33 cellular contexts compared by ENCODE assay signal in genomic region chr6:44896701-44897100, GRCh38.
"Had no signal": no experiment of that assay in that cellular context is flagged by ENCODE, and none has a peak within 500 bp of the region (broad histone marks: within the 10 kb centered on the region; RNA-seq: fewer than 3 reads in every experiment).

No MANE protein-coding gene starts in this region.

- H3K4me3 ChIP-seq: adrenal gland, body of pancreas, breast epithelium, SJCRH30 had no signal

- H3K27ac ChIP-seq: adrenal gland, body of pancreas, breast epithelium, KMS-11, SJCRH30, VCaP had no signal

- H3K4me1 ChIP-seq: body of pancreas, breast epithelium had no signal

- H3K9me3 ChIP-seq: adrenal gland, body of pancreas had no signal

- DNase-seq: activated B cell treated with CpG ODN at 0.5 μM for 24 hours; activated CD4-positive, alpha-beta memory T cell treated with anti-CD3 and anti-CD28 coated beads for 36 hours; activated CD4-positive, alpha-beta T cell treated with anti-CD3 and anti-CD28 coated beads for 4 hours; activated CD4-positive, alpha-beta T cell treated with anti-CD3 and anti-CD28 coated beads, Interleukin-2, amount 50 U/mL, for 1 hour; activated CD4-positive, CD25-positive, alpha-beta regulatory T cell treated with anti-CD3 and anti-CD28 coated beads, Interleukin-2, amount 50 U/mL, for 72 hours; activated CD8-positive, alpha-beta memory T cell treated with anti-CD3 and anti-CD28 coated beads, Interleukin-2, amount 50 U/mL, for 4 hours; activated gamma-delta T cell treated with Interleukin-2 at 50 U/mL for 16 hours; activated naive CD4-positive, alpha-beta T cell treated with anti-CD3 and anti-CD28 coated beads for 36 hours; activated T-cell treated with anti-CD3 and anti-CD28 coated beads for 4 hours; activated T-cell treated with anti-CD3 and anti-CD28 coated beads, Interleukin-2, amount 50 U/mL, for 4 hours; body of pancreas; cerebellar nuclear complex; NCI-H1092 treated with DMSO at 0.1 percent for 48 hours; NCI-H1417 treated with DMSO at 0.1 percent for 48 hours; NCI-H187 treated with DMSO at 0.1 percent for 48 hours; NCI-H2081 treated with DMSO at 0.1 percent for 48 hours; NCI-H226; NCI-H446 treated with DMSO at 0.1 percent for 48 hours; NCI-H524; NCI-H69; NK-92 treated with Interleukin-12 subunit alpha and Interleukin-12 subunit beta, amount 100 ng/mL, for 24 hours; PC-3; Right ventricle myocardium superior; SJCRH30; SW 1271; T-helper 1 cell; T-helper 2 cell; T-helper 9 cell had no signal

- H3K9ac ChIP-seq: KMS-11 had no signal

- FAIRE-seq: astrocyte had no signal

- H3K27me3 ChIP-seq: adrenal gland, body of pancreas, breast epithelium, SJCRH30 had no signal

- H3K4me2 ChIP-seq: KMS-11 had no signal

- H3K36me3 ChIP-seq: adrenal gland, breast epithelium, SJCRH30 had no signal
